24 cellular contexts compared by ENCODE assay signal in genomic region chr21:35860181-35860869, GRCh38.
"Had no signal": no experiment of that assay in that cellular context is flagged by ENCODE, and none has a peak within 500 bp of the region (broad histone marks: within the 10 kb centered on the region; RNA-seq: fewer than 3 reads in every experiment).

No MANE protein-coding gene starts in this region.

- ATAC-seq: heart right ventricle; naive thymus-derived CD4-positive, alpha-beta T cell; natural killer cell treated with Interleukin-12 subunit alpha and Interleukin-12 subunit beta and Interleukin-15 and Interleukin-18, amount 100 ng/mL, for 72 hours; right lobe of liver; stimulated activated effector memory CD8-positive, alpha-beta T cell treated with anti-CD3 and anti-CD28 coated beads, Interleukin-12 subunit alpha, Interleukin-12 subunit beta, amount 100 ng/mL, for 72 hours; upper lobe of right lung had no signal

- H3K4me1 ChIP-seq: heart right ventricle, left ventricle myocardium inferior, right atrium auricular region, right lobe of liver, spleen, suprapubic skin, tibial artery, upper lobe of right lung had no signal

- H3K9me3 ChIP-seq: heart right ventricle, left ventricle myocardium inferior, ovary, right atrium auricular region, right lobe of liver, spleen, suprapubic skin, thoracic aorta, tibial artery, upper lobe of right lung had no signal

- H3K4me1 Mint-ChIP-seq: mesothelial cell of epicardium; naive thymus-derived CD4-positive, alpha-beta T cell; stimulated activated effector memory CD8-positive, alpha-beta T cell treated with anti-CD3 and anti-CD28 coated beads, Interleukin-12 subunit alpha, Interleukin-12 subunit beta, amount 100 ng/mL, for 72 hours had no signal

- DNase-seq: heart right ventricle; hippocampal formation; left ventricle myocardium inferior; mesendoderm; naive thymus-derived CD4-positive, alpha-beta T cell; ovary; right lobe of liver; spleen; stimulated activated CD4-positive, alpha-beta T cell treated with anti-CD3 and anti-CD28 coated beads, Interleukin-4, amount 100 ng/mL, for 24 hours; stimulated activated naive CD4-positive, alpha-beta T cell; tibial artery; upper lobe of right lung had no signal

- FAIRE-seq: keratinocyte, urothelium cell line had no signal

- H3K27ac ChIP-seq: heart right ventricle, left ventricle myocardium inferior, ovary, right atrium auricular region, right lobe of liver, skin epidermis, spleen, suprapubic skin, thoracic aorta, tibial artery, upper lobe of right lung had no signal

- H3K4me3 Mint-ChIP-seq: mesothelial cell of epicardium; naive thymus-derived CD4-positive, alpha-beta T cell; natural killer cell treated with Interleukin-12 subunit alpha and Interleukin-12 subunit beta and Interleukin-15 and Interleukin-18, amount 100 ng/mL, for 72 hours; stimulated activated effector memory CD8-positive, alpha-beta T cell treated with anti-CD3 and anti-CD28 coated beads, Interleukin-12 subunit alpha, Interleukin-12 subunit beta, amount 100 ng/mL, for 72 hours; stimulated activated naive CD8-positive, alpha-beta T cell treated with anti-CD3 and anti-CD28 coated beads, Interleukin-15, Interleukin-2, amounts not matched to agents 100 ng/mL and 50 ng/mL, for 24 hours had no signal

- H3K27me3 ChIP-seq: heart right ventricle, ovary, right atrium auricular region, right lobe of liver, suprapubic skin, tibial artery, upper lobe of right lung had no signal

- H3K36me3 Mint-ChIP-seq: mesothelial cell of epicardium; naive thymus-derived CD4-positive, alpha-beta T cell; natural killer cell treated with Interleukin-12 subunit alpha and Interleukin-12 subunit beta and Interleukin-15 and Interleukin-18, amount 100 ng/mL, for 72 hours; stimulated activated effector memory CD8-positive, alpha-beta T cell treated with anti-CD3 and anti-CD28 coated beads, Interleukin-12 subunit alpha, Interleukin-12 subunit beta, amount 100 ng/mL, for 72 hours had no signal

- H3K27ac Mint-ChIP-seq: mesothelial cell of epicardium; naive thymus-derived CD4-positive, alpha-beta T cell; natural killer cell treated with Interleukin-12 subunit alpha and Interleukin-12 subunit beta and Interleukin-15 and Interleukin-18, amount 100 ng/mL, for 72 hours; progenitor cell of endocrine pancreas; stimulated activated effector memory CD8-positive, alpha-beta T cell treated with anti-CD3 and anti-CD28 coated beads, Interleukin-12 subunit alpha, Interleukin-12 subunit beta, amount 100 ng/mL, for 72 hours; stimulated activated naive CD8-positive, alpha-beta T cell treated with anti-CD3 and anti-CD28 coated beads, Interleukin-15, Interleukin-2, amounts not matched to agents 100 ng/mL and 50 ng/mL, for 24 hours had no signal

- H3K4me3 ChIP-seq: heart right ventricle, left ventricle myocardium inferior, lung, ovary, right atrium auricular region, right lobe of liver, skin epidermis, spleen, suprapubic skin, thoracic aorta, tibial artery, upper lobe of right lung had no signal

- H3K36me3 ChIP-seq: heart right ventricle, left ventricle myocardium inferior, ovary, right atrium auricular region, right lobe of liver, spleen, suprapubic skin, thoracic aorta, tibial artery, upper lobe of right lung had no signal
